In the genomic region with DNA sequence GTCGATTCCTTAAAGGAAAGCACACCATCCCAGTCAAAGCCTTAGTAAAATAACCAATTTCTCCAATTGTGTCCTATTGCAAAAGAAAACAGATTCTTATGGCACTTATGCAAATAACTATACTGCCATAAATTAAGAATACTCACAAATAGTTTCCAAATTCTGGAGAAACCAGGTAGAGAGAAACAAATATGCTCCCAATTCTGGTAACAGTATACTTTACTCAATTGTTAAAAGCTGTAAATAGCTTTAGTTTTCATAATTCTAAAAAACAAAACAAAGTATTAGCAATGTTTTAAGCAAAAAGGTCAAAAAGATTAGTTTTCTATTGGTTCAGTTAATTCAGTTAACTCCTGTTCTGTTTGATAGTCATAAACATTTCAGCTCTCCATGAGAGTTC, we compare ENCODE assay signal across 21 cellular contexts.
"Had no signal": no experiment of that assay in that cellular context is flagged by ENCODE, and none has a peak within 500 bp of the region (broad histone marks: within the 10 kb centered on the region; RNA-seq: fewer than 3 reads in every experiment).

No MANE protein-coding gene starts in this region.

- DNase-seq: activated CD4-positive, alpha-beta T cell treated with anti-CD3 and anti-CD28 coated beads for 4 hours; activated CD8-positive, alpha-beta memory T cell treated with anti-CD3 and anti-CD28 coated beads, Interleukin-2, amount 50 U/mL, for 4 hours; activated CD8-positive, alpha-beta T cell treated with anti-CD3 and anti-CD28 coated beads for 36 hours; activated gamma-delta T cell treated with Interleukin-2 at 50 U/mL for 16 hours; activated naive CD4-positive, alpha-beta T cell treated with anti-CD3 and anti-CD28 coated beads, Interleukin-2, amount 10 ng/mL, durations not matched to agents 7 days and 5 days; activated naive CD8-positive, alpha-beta T cell treated with anti-CD3 and anti-CD28 coated beads for 36 hours; activated T-cell treated with anti-CD3 and anti-CD28 coated beads, Interleukin-2, amount 50 U/mL, for 72 hours; anterior cingulate cortex; central memory CD4-positive, alpha-beta T cell; Kasumi-1; KBM-7; NCI-H1105; NCI-H1436; NCI-H1694 treated with DMSO at 0.1 percent for 48 hours; NCI-H2029 treated with DMSO at 0.1 percent for 48 hours; NCI-H446; NCI-H774; SHP77 treated with DMSO at 0.1 percent for 48 hours had no signal

- FAIRE-seq: bronchial epithelial cell, RCC 7860, TTC549 had no signal
